2 cellular contexts compared by ENCODE assay signal in the genomic region with DNA sequence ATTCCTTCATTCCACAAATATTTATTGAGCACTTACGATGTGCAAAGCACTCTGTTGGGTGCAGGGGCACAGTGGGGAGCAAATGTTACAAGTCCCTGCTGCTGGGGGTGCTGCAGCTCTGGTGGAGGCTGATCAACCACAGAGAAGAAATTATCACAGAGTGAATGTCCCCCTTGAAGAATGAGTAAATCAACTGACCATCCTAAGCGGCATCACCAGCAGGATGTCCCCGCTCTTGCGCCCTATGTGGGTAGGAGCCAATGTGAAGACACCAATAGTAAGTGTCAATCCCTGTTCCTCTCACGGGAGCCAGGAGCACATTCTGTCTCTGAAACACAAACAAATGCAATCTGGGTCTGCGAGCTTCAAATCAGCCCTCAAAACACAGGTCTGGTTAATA.
TF ChIP-seq lines count a peak whose summit lies in the region.

No MANE protein-coding gene starts in this region.

TF ChIP-seq in HEK293, 187 proteins besides CTCF, POLR2A, EP300 and RAD21 (continued from another document):
- TF ChIP-seq ZNF776 (tag by site-specific recombination; IDR thresholded peaks at IDR 0.05; ENCODE audit: borderline replicate concordance) (no peak), ZIC2 (tag by site-specific recombination; IDR thresholded peaks at IDR 0.05) (peak; percentile 63), ZNF585B (tag by site-specific recombination; IDR thresholded peaks at IDR 0.05) (no peak)

TF ChIP-seq in SK-N-SH, 30 proteins besides CTCF, POLR2A, EP300 and RAD21 (continued from another document):
- TF ChIP-seq EZH2phosphoT487 (IDR thresholded peaks at IDR 0.05; ENCODE audit: borderline replicate concordance, low read depth): no peak
- TF ChIP-seq JUND (IDR thresholded peaks at IDR 0.05): no peak
- TF ChIP-seq FOSL2 (IDR thresholded peaks at IDR 0.05; ENCODE audit: borderline replicate concordance, low read depth): no peak
- TF ChIP-seq REST (IDR thresholded peaks at IDR 0.05; ENCODE audit: low read depth, low read length): no peak
- no peak for TF ChIP-seq ZBTB33 (IDR thresholded peaks at IDR 0.05; ENCODE audit: borderline replicate concordance, low read depth)
- no peak for TF ChIP-seq SIN3A (IDR thresholded peaks at IDR 0.05; ENCODE audit: borderline replicate concordance, low read depth, low read length)
- no peak for TF ChIP-seq GABPA (IDR thresholded peaks at IDR 0.05; ENCODE audit: low read depth)
- no peak for TF ChIP-seq CHD2 (IDR thresholded peaks at IDR 0.05; ENCODE audit: low read length, partially characterized antibody)
- no peak for TF ChIP-seq NRF1 (IDR thresholded peaks at IDR 0.05; ENCODE audit: low read depth, low read length)
